In genomic region chr2:219575566-219576504, GRCh38 we compare ENCODE assay signal across 17 cellular contexts. TPM values are rescaled to one million over a fixed set of nuclear protein-coding genes. Genes with fewer than 3 reads are reported as not detected.
DNase-seq lines count a peak whose midpoint lies in the region; TF ChIP-seq lines count a peak whose summit lies in the region.
"Had no signal": no experiment of that assay in that cellular context is flagged by ENCODE, and none has a peak within 500 bp of the region (broad histone marks: within the 10 kb centered on the region; RNA-seq: fewer than 3 reads in every experiment).

No MANE protein-coding gene starts in this region.

- H3K36me3 Mint-ChIP-seq in nephron progenitor cell (ENCODE audit: low read depth) = no peaks in the 10 kb centered on the region
- no peaks in the 10 kb centered on the region for H3K36me3 Mint-ChIP-seq in activated CD4-positive, alpha-beta T cell treated with anti-CD3 and anti-CD28 coated beads, Interleukin-2, amount 10 ng/mL, durations not matched to agents 24 days and 14 days (ENCODE audit: low read depth)
- H3K36me3 Mint-ChIP-seq: activated naive CD4-positive, alpha-beta T cell treated with anti-CD3 and anti-CD28 coated beads, Interleukin-2, amount 10 ng/mL, durations not matched to agents 7 days and 5 days; stimulated activated effector memory CD8-positive, alpha-beta T cell treated with anti-CD3 and anti-CD28 coated beads, Interleukin-12 subunit alpha, Interleukin-12 subunit beta, amount 100 ng/mL, for 72 hours had no signal

- no peaks in the 10 kb centered on the region for H3K9me3 Mint-ChIP-seq in nephron progenitor cell
- H3K9me3 Mint-ChIP-seq in activated CD4-positive, alpha-beta T cell treated with anti-CD3 and anti-CD28 coated beads, Interleukin-2, amount 10 ng/mL, durations not matched to agents 24 days and 14 days = no peaks in the 10 kb centered on the region
- H3K9me3 Mint-ChIP-seq: activated naive CD4-positive, alpha-beta T cell treated with anti-CD3 and anti-CD28 coated beads, Interleukin-2, amount 10 ng/mL, durations not matched to agents 7 days and 5 days; stimulated activated effector memory CD8-positive, alpha-beta T cell treated with anti-CD3 and anti-CD28 coated beads, Interleukin-12 subunit alpha, Interleukin-12 subunit beta, amount 100 ng/mL, for 72 hours had no signal

- H3K27me3 Mint-ChIP-seq in nephron progenitor cell (ENCODE audit: low read depth, poor library complexity) = peaks cover 17% of the 10 kb centered on the region
- peaks cover 30% of the 10 kb centered on the region for H3K27me3 Mint-ChIP-seq in activated CD4-positive, alpha-beta T cell treated with anti-CD3 and anti-CD28 coated beads, Interleukin-2, amount 10 ng/mL, durations not matched to agents 24 days and 14 days

- peaks cover 66% of the 10 kb centered on the region for H3K4me1 Mint-ChIP-seq in nephron progenitor cell
- H3K4me1 Mint-ChIP-seq in activated CD4-positive, alpha-beta T cell treated with anti-CD3 and anti-CD28 coated beads, Interleukin-2, amount 10 ng/mL, durations not matched to agents 24 days and 14 days = no peaks in the 10 kb centered on the region
- H3K4me1 Mint-ChIP-seq: activated naive CD4-positive, alpha-beta T cell treated with anti-CD3 and anti-CD28 coated beads, Interleukin-2, amount 10 ng/mL, durations not matched to agents 7 days and 5 days; stimulated activated effector memory CD8-positive, alpha-beta T cell treated with anti-CD3 and anti-CD28 coated beads, Interleukin-12 subunit alpha, Interleukin-12 subunit beta, amount 100 ng/mL, for 72 hours had no signal

- intact Hi-C loops in activated CD4-positive, alpha-beta T cell treated with anti-CD3 and anti-CD28 coated beads, Interleukin-2, amount 10 ng/mL, durations not matched to agents 24 days and 14 days (cut with micrococcal nuclease) = no loop called here

- DNase-seq in ELF-1 (ENCODE audit: low read depth, low spot score) = peak; percentile 1
- DNase-seq in OCI-M1 (lab: John Stamatoyannopoulos, UW) = peak; percentile 12
- no peak for DNase-seq in nephron progenitor cell
- no peak for DNase-seq in activated CD4-positive, alpha-beta T cell treated with anti-CD3 and anti-CD28 coated beads, Interleukin-2, amount 10 ng/mL, durations not matched to agents 24 days and 14 days
- DNase-seq in mesenteric fat pad (ENCODE audit: low spot score) = no peak
- DNase-seq: activated CD8-positive, alpha-beta memory T cell treated with anti-CD3 and anti-CD28 coated beads for 24 hours; activated naive CD4-positive, alpha-beta T cell treated with anti-CD3 and anti-CD28 coated beads, Interleukin-2, amount 10 ng/mL, durations not matched to agents 7 days and 5 days; activated T-cell treated with anti-CD3 and anti-CD28 coated beads, Interleukin-2, amount 50 U/mL, for 48 hours; central memory CD4-positive, alpha-beta T cell; dorsolateral prefrontal cortex; heart right ventricle; left ventricle myocardium inferior; mucosa of descending colon; NCI-H2029 treated with DMSO at 0.1 percent for 48 hours; stimulated activated CD4-positive, alpha-beta T cell treated with anti-CD3 and anti-CD28 coated beads, Interleukin-1b, Interleukin-23, amount 100 ng/mL, for 48 hours had no signal

- no peak for TF ChIP-seq CTCF in nephron progenitor cell (IDR thresholded peaks at IDR 0.05)

- peak overlapping the region; percentile 54 for H3K4me3 Mint-ChIP-seq in nephron progenitor cell
- H3K4me3 Mint-ChIP-seq in activated CD4-positive, alpha-beta T cell treated with anti-CD3 and anti-CD28 coated beads, Interleukin-2, amount 10 ng/mL, durations not matched to agents 24 days and 14 days = no peak overlapping the region
- H3K4me3 Mint-ChIP-seq: activated naive CD4-positive, alpha-beta T cell treated with anti-CD3 and anti-CD28 coated beads, Interleukin-2, amount 10 ng/mL, durations not matched to agents 7 days and 5 days; stimulated activated effector memory CD8-positive, alpha-beta T cell treated with anti-CD3 and anti-CD28 coated beads, Interleukin-12 subunit alpha, Interleukin-12 subunit beta, amount 100 ng/mL, for 72 hours had no signal

- H3K27ac Mint-ChIP-seq in nephron progenitor cell = peak overlapping the region; percentile 88
- H3K27ac Mint-ChIP-seq in activated CD4-positive, alpha-beta T cell treated with anti-CD3 and anti-CD28 coated beads, Interleukin-2, amount 10 ng/mL, durations not matched to agents 24 days and 14 days = no peak overlapping the region
- H3K27ac Mint-ChIP-seq: activated naive CD4-positive, alpha-beta T cell treated with anti-CD3 and anti-CD28 coated beads, Interleukin-2, amount 10 ng/mL, durations not matched to agents 7 days and 5 days; stimulated activated effector memory CD8-positive, alpha-beta T cell treated with anti-CD3 and anti-CD28 coated beads, Interleukin-12 subunit alpha, Interleukin-12 subunit beta, amount 100 ng/mL, for 72 hours had no signal

RNA-seq across cellular contexts. Expression of gene INHA, which starts 3.7 kb away (rescaled TPM):
- not detected in 2 replicates for total RNA-seq in activated CD4-positive, alpha-beta T cell treated with anti-CD3 and anti-CD28 coated beads, Interleukin-2, amount 10 ng/mL, durations not matched to agents 24 days and 14 days
- total RNA-seq in mesenteric fat pad = 0.45 TPM
- total RNA-seq: T-helper 1 cell treated with Interleukin-12 subunit alpha and Interleukin-12 subunit beta and Interleukin-4 antibody, amounts not matched to agents 30 ng/mL and 1 ng/mL, for 36 hours had no signal

RNA-seq across cellular contexts. Expression of gene OBSL1, which starts 4.5 kb away (rescaled TPM):
- total RNA-seq in activated CD4-positive, alpha-beta T cell treated with anti-CD3 and anti-CD28 coated beads, Interleukin-2, amount 10 ng/mL, durations not matched to agents 24 days and 14 days = 0.26 and 0.47 TPM in 2 replicates
- total RNA-seq in mesenteric fat pad = 61.5 TPM

RNA-seq across cellular contexts. Expression of gene STK11IP, which starts 21.8 kb away (rescaled TPM):
- total RNA-seq in activated CD4-positive, alpha-beta T cell treated with anti-CD3 and anti-CD28 coated beads, Interleukin-2, amount 10 ng/mL, durations not matched to agents 24 days and 14 days = 32.6 and 35.0 TPM in 2 replicates
- total RNA-seq in mesenteric fat pad = 17.1 TPM

RNA-seq across cellular contexts. Expression of gene TMEM198, which starts 32.0 kb away (rescaled TPM):
- total RNA-seq in activated CD4-positive, alpha-beta T cell treated with anti-CD3 and anti-CD28 coated beads, Interleukin-2, amount 10 ng/mL, durations not matched to agents 24 days and 14 days = 3.1 and 3.4 TPM in 2 replicates
- 2.6 TPM for total RNA-seq in mesenteric fat pad

RNA-seq across cellular contexts. Expression of gene CHPF, which starts 32.2 kb away (rescaled TPM):
- total RNA-seq in activated CD4-positive, alpha-beta T cell treated with anti-CD3 and anti-CD28 coated beads, Interleukin-2, amount 10 ng/mL, durations not matched to agents 24 days and 14 days = 37.8 and 38.3 TPM in 2 replicates
- 24.1 TPM for total RNA-seq in mesenteric fat pad

Comparison
In these comparisons a context has a peak if more than half of its experiments do, and no peak if none do; other contexts are left out.
1. DNase-seq: peak in ELF-1 (single experiment) and OCI-M1 (single experiment); none in nephron progenitor cell (single experiment), activated CD4-positive, alpha-beta T cell treated with anti-CD3 and anti-CD28 coated beads, Interleukin-2, amount 10 ng/mL, durations not matched to agents 24 days and 14 days (single experiment) and mesenteric fat pad (single experiment).
2. RNA of gene OBSL1, which starts 4.5 kb away (total RNA-seq): 61.5 TPM in mesenteric fat pad (single experiment); 0.26 to 0.47 TPM in activated CD4-positive, alpha-beta T cell treated with anti-CD3 and anti-CD28 coated beads, Interleukin-2, amount 10 ng/mL, durations not matched to agents 24 days and 14 days; every median in the first group is over 10 times any median in the second.